In genomic region chr5:923473-923873, GRCh38 we compare ENCODE assay signal across 1 cellular context.
TF ChIP-seq lines count a peak whose summit lies in the region.

No MANE protein-coding gene starts in this region.

TF ChIP-seq in GM12878, 131 proteins besides CTCF, POLR2A, EP300 and RAD21 (continued from another document):
- TF ChIP-seq NKRF (conservative IDR thresholded peaks at IDR 0.05), result no peak
